ENCODE assay signal across 21 cellular contexts in genomic region chr20:12252793-12253192, GRCh38.
"Had no signal": no experiment of that assay in that cellular context is flagged by ENCODE, and none has a peak within 500 bp of the region (broad histone marks: within the 10 kb centered on the region; RNA-seq: fewer than 3 reads in every experiment).

No MANE protein-coding gene starts in this region.

- H3K9ac ChIP-seq: neural progenitor cell had no signal

- H2AFZ ChIP-seq: neural progenitor cell had no signal

- H3K4me2 ChIP-seq: neural progenitor cell had no signal

- H3K9me3 ChIP-seq: ovary, sigmoid colon, suprapubic skin had no signal

- FAIRE-seq: endometrium, islet of Langerhans, TTC549 had no signal

- H3K4me1 ChIP-seq: foreskin keratinocyte, neural progenitor cell, sigmoid colon, spleen, suprapubic skin had no signal

- H3K27ac ChIP-seq: foreskin keratinocyte, neural progenitor cell, ovary, sigmoid colon, spleen, suprapubic skin had no signal

- H3K4me3 ChIP-seq: lung, neural progenitor cell, ovary, sigmoid colon, spleen, suprapubic skin had no signal

- ATAC-seq: activated CD8-positive, alpha-beta T cell treated with anti-CD3 and anti-CD28 coated beads, Interleukin-2, amount 10 ng/mL, durations not matched to agents 7 days and 5 days; esophagus mucosa; foreskin keratinocyte had no signal

- DNase-seq: activated CD4-positive, alpha-beta T cell treated with anti-CD3 and anti-CD28 coated beads, Interleukin-2, amount 10 ng/mL, durations not matched to agents 24 days and 14 days; activated CD4-positive, CD25-positive, alpha-beta regulatory T cell; activated CD8-positive, alpha-beta memory T cell treated with anti-CD3 and anti-CD28 coated beads, Interleukin-2, amount 50 U/mL, for 4 hours; activated CD8-positive, alpha-beta T cell treated with anti-CD3 and anti-CD28 coated beads, Interleukin-2, amount 10 ng/mL, durations not matched to agents 7 days and 5 days; activated effector memory CD4-positive, alpha-beta T cell treated with anti-CD3 and anti-CD28 coated beads, Interleukin-2, amount 50 U/mL, for 16 hours; activated T-cell treated with anti-CD3 and anti-CD28 coated beads, Interleukin-2, amount 50 U/mL, for 48 hours; foreskin keratinocyte; glutamatergic neuron; hypothalamus; ovary; sigmoid colon; spleen; T-helper 2 cell; trophoblast cell had no signal

- H3K27me3 ChIP-seq: foreskin keratinocyte, neural progenitor cell, ovary, sigmoid colon, spleen, suprapubic skin had no signal

- H3K36me3 ChIP-seq: neural progenitor cell, ovary, sigmoid colon, spleen, suprapubic skin had no signal
